ENCODE assay signal across 17 cellular contexts in the genomic region with DNA sequence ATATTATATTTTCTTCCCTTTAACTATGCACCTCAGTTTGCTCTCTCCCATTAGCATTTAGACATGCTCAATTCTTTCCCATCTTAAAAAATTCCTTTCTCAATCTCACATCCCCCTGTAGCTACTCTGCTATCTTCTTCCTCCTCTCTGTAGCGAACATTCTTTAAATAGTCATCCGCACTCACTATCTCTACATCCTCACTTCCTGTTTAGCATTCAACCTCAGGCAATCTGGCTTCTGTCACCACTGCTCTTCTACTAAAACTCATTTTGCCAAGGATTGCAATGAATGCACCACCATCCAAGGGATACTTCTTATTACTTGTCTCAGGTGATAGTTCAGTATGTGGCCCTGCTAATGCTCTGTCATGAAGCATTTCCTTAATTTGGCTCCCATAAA. TPM values are rescaled to one million over a fixed set of nuclear protein-coding genes. Genes with fewer than 3 reads are reported as not detected.
A peak's percentile ranks its signal among the peaks of the same experiment; 100 is the strongest.
DNase-seq lines count a peak whose midpoint lies in the region; ATAC-seq, FAIRE-seq and TF ChIP-seq lines count a peak whose summit lies in the region.
"Had no signal": no experiment of that assay in that cellular context is flagged by ENCODE, and none has a peak within 500 bp of the region (broad histone marks: within the 10 kb centered on the region; RNA-seq: fewer than 3 reads in every experiment).

No MANE protein-coding gene starts in this region.

- ATAC-seq in GM18519 (IDR thresholded peaks at IDR 0.05; ENCODE audit: low FRiP score, unreplicated experiment) = peak; percentile 54
- ATAC-seq in HG02938 (IDR thresholded peaks at IDR 0.05; ENCODE audit: unreplicated experiment) = peak; percentile 50
- ATAC-seq: activated T-cell treated with anti-CD3 and anti-CD28 coated beads, Interleukin-2, amount 50 U/mL, for 72 hours; HepG2; pancreas had no signal

- H3K27ac ChIP-seq in mesodermal cell (ENCODE audit: low read depth, low read length, severe bottlenecking) = peak overlapping the region; percentile 62
- no peak overlapping the region for H3K27ac ChIP-seq in caudate nucleus (ENCODE audit: low read depth, low read length)
- H3K27ac ChIP-seq: pancreas, testis had no signal

- peaks cover 13% of the 10 kb centered on the region for H3K4me1 ChIP-seq in mesodermal cell (ENCODE audit: control insufficient read depth, insufficient read depth, low read length, poor library complexity, severe bottlenecking)
- H3K4me1 ChIP-seq: pancreas, testis had no signal

- 51 to 53% methylated on average over 2 of the region's 2 CpGs for WGBS in mesodermal cell (ENCODE audit: insufficient coverage in 2 of 2), 2 experiments

- peak; percentile 23 for DNase-seq in SIG-M5 (lab: John Stamatoyannopoulos, UW)
- no peak for DNase-seq in central memory CD4-positive, alpha-beta T cell
- DNase-seq in HUDEP-2 (lab: John Stamatoyannopoulos, UW; ENCODE audit: unreplicated experiment in 76 of 76) = no peak
- DNase-seq in D721Med (ENCODE audit: insufficient read length, low spot score) = no peak
- no peak for DNase-seq in caudate nucleus (lab: John Stamatoyannopoulos, UW)
- DNase-seq: activated T-cell treated with anti-CD3 and anti-CD28 coated beads, Interleukin-2, amount 50 U/mL, for 72 hours; anterior cingulate cortex; foreskin melanocyte; H9; immature natural killer cell; NCI-H748 treated with DMSO at 0.1 percent for 48 hours; pancreas; testis had no signal

- no peak overlapping the region for H3K4me3 ChIP-seq in mesodermal cell (ENCODE audit: extremely low read depth, insufficient read depth, low read length, poor library complexity, severe bottlenecking)
- H3K4me3 ChIP-seq: pancreas, testis had no signal

- no peak for FAIRE-seq in D721Med (lab: Jason Lieb, UNC)
- FAIRE-seq: HepG2, pancreas had no signal

- H3K36me3 ChIP-seq in mesodermal cell (ENCODE audit: control insufficient read depth, insufficient read depth, low read length) = no peaks in the 10 kb centered on the region
- H3K36me3 ChIP-seq: pancreas had no signal

- H3K9me3 ChIP-seq in mesodermal cell (ENCODE audit: control insufficient read depth, low read length) = no peaks in the 10 kb centered on the region
- H3K9me3 ChIP-seq: pancreas, testis had no signal

- TF ChIP-seq CTCF in D721Med (IDR thresholded peaks at IDR 0.05; ENCODE audit: insufficient read depth, missing control alignments) = no peak

RNA-seq across cellular contexts. Expression of a gene that starts 10.9 kb away (rescaled TPM):
- polyA plus RNA-seq in mesodermal cell (2013, experiment 1 of 2) = 7.0 TPM
- 6.5 TPM for polyA plus RNA-seq in mesodermal cell (2013, experiment 2 of 2)
